In the genomic region with DNA sequence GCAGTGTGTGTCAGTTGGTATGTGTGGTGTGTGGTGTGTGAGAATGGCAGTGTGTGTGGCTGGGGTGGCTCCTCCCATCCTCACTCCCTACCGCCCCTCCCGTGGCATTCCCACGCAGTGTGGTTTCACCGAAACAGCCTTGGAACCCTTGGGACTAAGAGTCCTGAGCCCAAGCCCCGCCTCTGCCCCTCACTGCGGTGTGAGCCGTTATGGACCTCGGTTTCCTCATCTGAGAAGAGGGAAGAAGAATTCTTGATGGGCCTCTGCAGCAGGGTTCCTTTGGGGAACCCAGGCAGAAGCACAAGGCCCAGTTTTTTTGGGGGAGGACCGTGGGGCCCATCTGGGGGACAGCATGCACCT, we compare ENCODE assay signal across 2 cellular contexts.
TF ChIP-seq lines count a peak whose summit lies in the region.

No MANE protein-coding gene starts in this region.

TF ChIP-seq in HEK293, 187 proteins besides CTCF, POLR2A, EP300 and RAD21:
- TF ChIP-seq GLI2 (tag by site-specific recombination; IDR thresholded peaks at IDR 0.05; ENCODE audit: borderline replicate concordance, low read depth) (no peak), ZBTB20 (tag by site-specific recombination; IDR thresholded peaks at IDR 0.05) (no peak)
- TF ChIP-seq, protein P1, sequence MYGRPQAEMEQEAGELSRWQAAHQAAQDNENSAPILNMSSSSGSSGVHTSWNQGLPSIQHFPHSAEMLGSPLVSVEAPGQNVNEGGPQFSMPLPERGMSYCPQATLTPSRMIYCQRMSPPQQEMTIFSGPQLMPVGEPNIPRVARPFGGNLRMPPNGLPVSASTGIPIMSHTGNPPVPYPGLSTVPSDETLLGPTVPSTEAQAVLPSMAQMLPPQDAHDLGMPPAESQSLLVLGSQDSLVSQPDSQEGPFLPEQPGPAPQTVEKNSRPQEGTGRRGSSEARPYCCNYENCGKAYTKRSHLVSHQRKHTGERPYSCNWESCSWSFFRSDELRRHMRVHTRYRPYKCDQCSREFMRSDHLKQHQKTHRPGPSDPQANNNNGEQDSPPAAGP (tag by site-specific recombination; IDR thresholded peaks at IDR 0.05), result 0 out of 2 replicates have a peak, but pooled peaks have one; percentile 48

TF ChIP-seq in H1, 55 proteins besides CTCF, POLR2A, EP300 and RAD21:
- no peak for TF ChIP-seq CREB1 (IDR thresholded peaks at IDR 0.05)
- no peak for TF ChIP-seq GABPA (IDR thresholded peaks at IDR 0.05; ENCODE audit: borderline replicate concordance, insufficient read depth, low read length)
- TF ChIP-seq SIRT6 (IDR thresholded peaks at IDR 0.05; ENCODE audit: low read length), result no peak
- TF ChIP-seq BRCA1 (IDR thresholded peaks at IDR 0.05; ENCODE audit: low read depth, low read length), result no peak
- TF ChIP-seq JUND (IDR thresholded peaks at IDR 0.05; ENCODE audit: low read length), result no peak
- no peak for TF ChIP-seq TAF7 (optimal IDR thresholded peaks at IDR 0.05; ENCODE audit: borderline replicate concordance, low read depth, low read length)
- no peak for TF ChIP-seq SP4 (IDR thresholded peaks at IDR 0.05; ENCODE audit: low read length)
TF ChIP-seq in H1: peak in this region for 0.
